37 cellular contexts compared by ENCODE assay signal in the genomic region with DNA sequence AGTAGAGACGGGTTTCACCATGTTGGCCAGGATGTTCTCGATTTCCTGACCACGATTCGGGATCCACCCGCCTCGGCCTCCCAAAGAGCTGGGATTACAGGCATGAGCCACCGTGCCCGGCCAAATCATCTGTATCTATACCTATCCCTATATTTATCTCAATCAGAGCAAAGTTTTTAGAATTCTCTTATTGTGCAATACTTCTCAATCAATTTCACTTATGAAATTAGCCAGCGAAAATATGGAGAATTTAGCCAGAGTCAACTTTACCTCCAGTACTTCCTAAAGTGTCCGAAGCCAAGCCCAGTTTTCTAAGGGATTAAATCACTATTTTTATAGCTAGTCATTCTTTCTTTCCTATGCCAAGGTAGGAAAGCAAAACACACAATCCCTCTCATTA.
DNase-seq lines count a peak whose midpoint lies in the region; ATAC-seq, FAIRE-seq and TF ChIP-seq lines count a peak whose summit lies in the region.
"Had no signal": no experiment of that assay in that cellular context is flagged by ENCODE, and none has a peak within 500 bp of the region (broad histone marks: within the 10 kb centered on the region; RNA-seq: fewer than 3 reads in every experiment).

No MANE protein-coding gene starts in this region.

- H3K36me3 ChIP-seq in HepG2 (replicated peaks in 1 of 2; ENCODE audit: control insufficient read depth in 1 of 2, insufficient read depth in 2 of 2, low read length in 2 of 2): no peaks in the 10 kb centered on the region
- no peaks in the 10 kb centered on the region for H3K36me3 ChIP-seq in right lobe of liver
- no peaks in the 10 kb centered on the region for H3K36me3 ChIP-seq in IMR-90 (ENCODE audit: control insufficient read depth, insufficient read depth, low read length)
- no peaks in the 10 kb centered on the region for H3K36me3 ChIP-seq in K562 (ENCODE audit: control insufficient read depth, insufficient read depth, low read length)
- no peaks in the 10 kb centered on the region for H3K36me3 ChIP-seq in Karpas-422 (ENCODE audit: insufficient read depth, low read length)
- H3K36me3 ChIP-seq: BE2C; BLaER1; BLaER1 treated with 17β-estradiol and CSF1 and Interleukin-3, amounts not matched to agents 10 nM and 100 nM had no signal

- no peak overlapping the region for H4K8ac ChIP-seq in IMR-90 (ENCODE audit: low read depth in 2 of 2, low read length in 2 of 2)

- in situ Hi-C loops in HepG2 (cut with HindIII; ENCODE audit: extremely low pct_ligation_motif_present, low pct_unique_long_range_greater_than_20kb): no loop called here
- in situ Hi-C loops in IMR-90 (cut with MboI; ENCODE audit: low sequenced_read_pairs): no loop called here
- in situ Hi-C loops in K562 (cut with MboI): no loop called here

- H3K36me3 Mint-ChIP-seq in progenitor cell of endocrine pancreas (ENCODE audit: insufficient read depth): no peaks in the 10 kb centered on the region
- H3K36me3 Mint-ChIP-seq: CD14-positive monocyte; CD4-positive, alpha-beta memory T cell; CD4-positive, CD25-positive, alpha-beta regulatory T cell; CD8-positive, alpha-beta memory T cell; CD8-positive, alpha-beta T cell had no signal

- no peak overlapping the region for H2BK15ac ChIP-seq in IMR-90 (ENCODE audit: low read depth, low read length)

- H3K9me3 Mint-ChIP-seq in progenitor cell of endocrine pancreas (ENCODE audit: low read depth): no peaks in the 10 kb centered on the region
- H3K9me3 Mint-ChIP-seq: CD4-positive, alpha-beta T cell; CD8-positive, alpha-beta T cell had no signal

- H3K4me2 ChIP-seq in HepG2 (ENCODE audit: low read depth, low read length) (no peak overlapping the region), IMR-90 (ENCODE audit: low read depth, low read length) (no peak overlapping the region), K562 (ENCODE audit: insufficient read depth, low read length) (no peak overlapping the region), Karpas-422 (ENCODE audit: low read depth, low read length, poor library complexity, severe bottlenecking) (no peak overlapping the region)
- H3K4me2 ChIP-seq: A549; BLaER1; BLaER1 treated with 17β-estradiol and CSF1 and Interleukin-3, amounts not matched to agents 10 nM and 100 nM had no signal

- H3K9me3 ChIP-seq in HepG2 (ENCODE audit: low read length): no peaks in the 10 kb centered on the region
- H3K9me3 ChIP-seq in right lobe of liver: no peaks in the 10 kb centered on the region
- peaks cover 13% of the 10 kb centered on the region for H3K9me3 ChIP-seq in IMR-90 (ENCODE audit: control insufficient read depth, insufficient read depth, low read length)
- no peaks in the 10 kb centered on the region for H3K9me3 ChIP-seq in K562 (replicated peaks; ENCODE audit: control insufficient read depth, insufficient read depth, low read depth, low read length)
- H3K9me3 ChIP-seq in Karpas-422 (ENCODE audit: low read length): no peaks in the 10 kb centered on the region
- H3K9me3 ChIP-seq: A549; BE2C; BLaER1; BLaER1 treated with 17β-estradiol and CSF1 and Interleukin-3, amounts not matched to agents 10 nM and 100 nM; Caco-2 had no signal

- no peak overlapping the region for H2BK120ac ChIP-seq in IMR-90 (ENCODE audit: low read depth, low read length)

- H2BK20ac ChIP-seq in IMR-90 (ENCODE audit: low read depth, low read length): no peak overlapping the region

- H3K4me1 ChIP-seq in HepG2 (ENCODE audit: insufficient read depth, low read length) (no peaks in the 10 kb centered on the region), right lobe of liver (no peaks in the 10 kb centered on the region), IMR-90 (ENCODE audit: control insufficient read depth, insufficient read depth, low read length) (no peaks in the 10 kb centered on the region), K562 (replicated peaks in 1 of 2; ENCODE audit: control insufficient read depth in 2 of 2, insufficient read depth in 2 of 2, low read length in 2 of 2) (no peaks in the 10 kb centered on the region), Karpas-422 (ENCODE audit: low read length) (peaks cover 7% of the 10 kb centered on the region)
- H3K4me1 ChIP-seq: A549, BE2C, BLaER1, Caco-2 had no signal

- CTCF ChIA-PET in HepG2 (lab: Yijun Ruan, JAX; ENCODE audit: low intra/inter-chr PET ratio, low total read pairs): no interaction called here
- CTCF ChIA-PET in IMR-90 (lab: Yijun Ruan, JAX): no interaction called here
- CTCF ChIA-PET in K562 (lab: Yijun Ruan, JAX; ENCODE audit: low intra/inter-chr PET ratio): no interaction called here

- H3K14ac ChIP-seq in IMR-90 (replicated peaks; ENCODE audit: low read depth, low read length): no peak overlapping the region

- H3K9ac ChIP-seq in HepG2 (ENCODE audit: insufficient read depth, low read depth, low read length): no peak overlapping the region
- H3K9ac ChIP-seq in IMR-90 (ENCODE audit: low read depth, low read length): no peak overlapping the region
- H3K9ac ChIP-seq in K562 (ENCODE audit: insufficient read depth in 1 of 2, low read depth in 2 of 2, low read length in 2 of 2): no peak overlapping the region
- H3K9ac ChIP-seq in Karpas-422 (ENCODE audit: low read length): no peak overlapping the region
- H3K9ac ChIP-seq: BLaER1; BLaER1 treated with 17β-estradiol and CSF1 and Interleukin-3, amounts not matched to agents 10 nM and 100 nM had no signal

- H3K18ac ChIP-seq in IMR-90 (ENCODE audit: low read depth, low read length): no peak overlapping the region

- WGBS in HepG2 (ENCODE audit: low lambda C conversion rate): 25% methylated on average over 10 of the region's 10 CpGs
- WGBS in right lobe of liver (ENCODE audit: insufficient coverage, low coverage, low lambda C conversion rate, missing lambda C conversion rate): 59% methylated on average over 4 of the region's 10 CpGs
- WGBS in IMR-90 (ENCODE audit: extremely low coverage in 2 of 2, insufficient read length in 1 of 2), 2 experiments: 75% methylated on average over 4 of the region's 10 CpGs; no CpG with 5 or more reads in 1 of the 2 experiments
- under 1% methylated on average over 10 of the region's 10 CpGs for WGBS in K562 (ENCODE audit: insufficient coverage, low coverage, missing lambda C conversion rate)

- H3K23ac ChIP-seq in IMR-90 (ENCODE audit: low read depth, low read length): no peak overlapping the region

- H3K4me3 Mint-ChIP-seq in progenitor cell of endocrine pancreas (ENCODE audit: low read depth): no peak overlapping the region
- H3K4me3 Mint-ChIP-seq: B cell; CD14-positive monocyte; CD4-positive, alpha-beta memory T cell; CD4-positive, alpha-beta T cell; CD4-positive, CD25-positive, alpha-beta regulatory T cell; CD8-positive, alpha-beta memory T cell; CD8-positive, alpha-beta T cell had no signal

- H4K5ac ChIP-seq in IMR-90 (ENCODE audit: low read depth, low read length): no peak overlapping the region

- H2AK5ac ChIP-seq in IMR-90 (ENCODE audit: low read depth, low read length): no peak overlapping the region

- FAIRE-seq in HepG2 (lab: Jason Lieb, UNC) (no peak), K562 (lab: Jason Lieb, UNC) (no peak)
- FAIRE-seq: A204.1, A549, D721Med had no signal

- TF ChIP-seq EP300 in HepG2 (IDR thresholded peaks at IDR 0.05; ENCODE audit: low read depth in 2 of 2, low read length in 2 of 2) (no peak), HepG2 (CRISPR knock-in tag; IDR thresholded peaks at IDR 0.05; ENCODE audit: borderline replicate concordance) (no peak), K562 (IDR thresholded peaks at IDR 0.05; ENCODE audit: low read length) (no peak)

- no peaks in the 10 kb centered on the region for H3K79me1 ChIP-seq in IMR-90 (ENCODE audit: low read depth in 1 of 2, low read length in 2 of 2)

- H2BK5ac ChIP-seq in IMR-90 (ENCODE audit: low read depth, low read length, poor library complexity, severe bottlenecking): no peak overlapping the region

- H4K91ac ChIP-seq in IMR-90 (ENCODE audit: insufficient read depth, low read depth, low read length): no peak overlapping the region

- dilution Hi-C loops in IMR-90 (cut with HindIII; ENCODE audit: low sequenced_read_pairs, unreplicated experiment): no loop called here

- intact Hi-C loops in HepG2 (cut with micrococcal nuclease; ENCODE audit: unreplicated experiment) (no loop called here), right lobe of liver (cut with DNase I) (no loop called here), IMR-90 (cut with micrococcal nuclease) (no loop called here), K562 (cut with micrococcal nuclease) (no loop called here)

- no peak for TF ChIP-seq POLR2A in HepG2 (IDR thresholded peaks at IDR 0.05; ENCODE audit: insufficient read depth in 1 of 2, low read depth in 2 of 2, low read length in 2 of 2)
- no peak for TF ChIP-seq POLR2A in right lobe of liver (IDR thresholded peaks at IDR 0.05)
- TF ChIP-seq POLR2A in IMR-90 (IDR thresholded peaks at IDR 0.05; ENCODE audit: low read depth, low read length): no peak
- TF ChIP-seq POLR2A in K562 (conservative IDR thresholded peaks at IDR 0.05): no peak

- H3K4ac ChIP-seq in IMR-90 (ENCODE audit: low read depth, low read length): no peak overlapping the region

- peaks cover 0 to 4% of the 10 kb centered on the region in 2 experiments; a peak in 1 of 5 replicates for H3K27me3 ChIP-seq in HepG2 (ENCODE audit: control insufficient read depth in 1 of 2, insufficient read depth in 2 of 2, low read length in 2 of 2)
- H3K27me3 ChIP-seq in right lobe of liver: no peaks in the 10 kb centered on the region
- H3K27me3 ChIP-seq in IMR-90 (ENCODE audit: control insufficient read depth, insufficient read depth, low read length): no peaks in the 10 kb centered on the region
- H3K27me3 ChIP-seq in K562 (ENCODE audit: control insufficient read depth in 2 of 2, insufficient read depth in 2 of 2, low read length in 2 of 2): no peaks in the 10 kb centered on the region
- H3K27me3 ChIP-seq in Karpas-422 (ENCODE audit: low read length): no peaks in the 10 kb centered on the region
- H3K27me3 ChIP-seq: BE2C; BLaER1; BLaER1 treated with 17β-estradiol and CSF1 and Interleukin-3, amounts not matched to agents 10 nM and 100 nM had no signal

- H2AK9ac ChIP-seq in IMR-90 (replicated peaks; ENCODE audit: low read depth, low read length, poor library complexity): no peak overlapping the region

- DNase-seq in HepG2 (ENCODE audit: low spot score) (no peak), right lobe of liver (no peak), IMR-90 (no peak), K562 (ENCODE audit: extremely low read depth in 1 of 4, low spot score in 3 of 4) (no peak), progenitor cell of endocrine pancreas (ENCODE audit: low spot score, unreplicated experiment) (no peak), NCI-H524 (lab: John Stamatoyannopoulos, UW) (no peak), Karpas-422 (no peak)
- DNase-seq: 8988T; ACHN; AML-193; BE2C; C1 segment of cervical spinal cord; Caco-2; Calu3; CD4-positive, alpha-beta memory T cell; CD4-positive, alpha-beta T cell; CD4-positive, CD25-positive, alpha-beta regulatory T cell; CD8-positive, alpha-beta memory T cell; CD8-positive, alpha-beta T cell; COR-L47; DMS 273 treated with DMSO at 0.1 percent for 48 hours; DMS153; DMS53; DMS79; DMS79 treated with DMSO at 0.1 percent for 48 hours; DND-41; EL had no signal

- peaks cover 6% of the 10 kb centered on the region for H3K27me3 Mint-ChIP-seq in progenitor cell of endocrine pancreas

- no peak overlapping the region for H2AFZ ChIP-seq in HepG2 (ENCODE audit: low read length)
- no peak overlapping the region for H2AFZ ChIP-seq in IMR-90 (replicated peaks; ENCODE audit: low read length, poor library complexity)
- no peak overlapping the region for H2AFZ ChIP-seq in K562 (ENCODE audit: low read depth, low read length)
- no peak overlapping the region for H2AFZ ChIP-seq in Karpas-422 (ENCODE audit: low read length)

- POLR2A ChIA-PET in HepG2 (lab: Yijun Ruan, JAX): no interaction called here
- POLR2A ChIA-PET in IMR-90 (lab: Charles Lee; ENCODE audit: unreplicated experiment): no interaction called here
- POLR2A ChIA-PET in K562 (lab: Yijun Ruan, JAX): interaction anchor here (0.7 kb wide), 1 partner anchor 118 kb away, joined by 4 read pairs; no protein-coding TSS in a partner anchor

- no peak overlapping the region for H3K27ac ChIP-seq in HepG2 (ENCODE audit: extremely low read length, insufficient read depth, low read length)
- no peak overlapping the region for H3K27ac ChIP-seq in right lobe of liver
- H3K27ac ChIP-seq in IMR-90 (ENCODE audit: insufficient read depth, low read length): no peak overlapping the region
- H3K27ac ChIP-seq in K562 (ENCODE audit: extremely low read depth, low read depth, low read length): no peak overlapping the region
- no peak overlapping the region for H3K27ac ChIP-seq in Karpas-422 (ENCODE audit: low read length)
- H3K27ac ChIP-seq: 22Rv1; A549; BLaER1; BLaER1 treated with 17β-estradiol and CSF1 and Interleukin-3, amounts not matched to agents 10 nM and 100 nM; C4-2B had no signal

- peak overlapping the region; percentile 39 for H3K27ac Mint-ChIP-seq in progenitor cell of endocrine pancreas
- H3K27ac Mint-ChIP-seq: B cell; CD14-positive monocyte; CD4-positive, alpha-beta T cell; CD8-positive, alpha-beta memory T cell; CD8-positive, alpha-beta T cell had no signal

- no peak for TF ChIP-seq RAD21 in HepG2 (CRISPR knock-in tag; IDR thresholded peaks at IDR 0.05)
- no peak for TF ChIP-seq RAD21 in IMR-90 (IDR thresholded peaks at IDR 0.05; ENCODE audit: low read length)
- no peak for TF ChIP-seq RAD21 in K562 (CRISPR knock-in tag; conservative IDR thresholded peaks at IDR 0.05 in 1 of 2, IDR thresholded peaks at IDR 0.05 in 1 of 2)

- no peaks in the 10 kb centered on the region for H3K9me2 ChIP-seq in Karpas-422 (replicated peaks; ENCODE audit: insufficient read depth, low read length)

- H4K20me1 ChIP-seq in HepG2 (ENCODE audit: insufficient read depth, low read length): no peaks in the 10 kb centered on the region
- H4K20me1 ChIP-seq in IMR-90 (ENCODE audit: insufficient read depth, low read length): no peaks in the 10 kb centered on the region
- H4K20me1 ChIP-seq in K562 (replicated peaks; ENCODE audit: control insufficient read depth, insufficient read depth, low read length): no peaks in the 10 kb centered on the region
- no peaks in the 10 kb centered on the region for H4K20me1 ChIP-seq in Karpas-422 (ENCODE audit: insufficient read depth, low read depth, low read length)
- H4K20me1 ChIP-seq: BLaER1; BLaER1 treated with 17β-estradiol and CSF1 and Interleukin-3, amounts not matched to agents 10 nM and 100 nM had no signal

- TF ChIP-seq CTCF in HepG2 (CRISPR knock-in tag; IDR thresholded peaks at IDR 0.05) (no peak), right lobe of liver (IDR thresholded peaks at IDR 0.05) (no peak), IMR-90 (conservative IDR thresholded peaks at IDR 0.05; ENCODE audit: low read depth, low read length) (no peak), K562 (IDR thresholded peaks at IDR 0.05 in 2 of 3, conservative IDR thresholded peaks at IDR 0.05 in 1 of 3; ENCODE audit: insufficient read depth in 2 of 3, low read depth in 1 of 3, low read length in 3 of 3) (no peak), progenitor cell of endocrine pancreas (IDR thresholded peaks at IDR 0.05; ENCODE audit: unreplicated experiment) (no peak)

- ATAC-seq in HepG2: no peak
- ATAC-seq in right lobe of liver: no peak
- ATAC-seq in IMR-90 (ENCODE audit: low read depth): no peak
- ATAC-seq in K562: no peak
- no peak for ATAC-seq in HG02884 (IDR thresholded peaks at IDR 0.05; ENCODE audit: unreplicated experiment)
- ATAC-seq: A549; CD8-positive, alpha-beta T cell had no signal

- H3K4me3 ChIP-seq in HepG2 (replicated peaks in 1 of 3; ENCODE audit: insufficient read depth in 1 of 3, low read depth in 2 of 3, low read length in 3 of 3) (no peak overlapping the region), right lobe of liver (no peak overlapping the region), IMR-90 (ENCODE audit: insufficient read depth, low read depth, low read length) (no peak overlapping the region), K562 (no peak overlapping the region), Karpas-422 (ENCODE audit: low read length) (no peak overlapping the region)
- H3K4me3 ChIP-seq: A549; BLaER1; BLaER1 treated with 17β-estradiol and CSF1 and Interleukin-3, amounts not matched to agents 10 nM and 100 nM had no signal

- no peaks in the 10 kb centered on the region for H3K79me2 ChIP-seq in HepG2 (ENCODE audit: insufficient read depth, low read length)
- H3K79me2 ChIP-seq in K562 (ENCODE audit: control insufficient read depth, insufficient read depth, low read length): no peaks in the 10 kb centered on the region
- H3K79me2 ChIP-seq in Karpas-422 (ENCODE audit: low read length): no peaks in the 10 kb centered on the region

- BruUV-seq in HepG2 (replicated peaks; lab: Mats Ljungman, UMichigan) (no TSS peak), IMR-90 (replicated peaks; lab: Mats Ljungman, UMichigan) (no TSS peak), K562 (replicated peaks; lab: Mats Ljungman, UMichigan) (no TSS peak)

- H3K56ac ChIP-seq in IMR-90 (ENCODE audit: extremely low read depth, insufficient read depth, low read length): no peak overlapping the region

- peaks cover 5% of the 10 kb centered on the region for H3K4me1 Mint-ChIP-seq in progenitor cell of endocrine pancreas (ENCODE audit: low read depth)
- H3K4me1 Mint-ChIP-seq: B cell; CD14-positive monocyte; CD4-positive, CD25-positive, alpha-beta regulatory T cell; CD8-positive, alpha-beta memory T cell had no signal

- H3K9me1 ChIP-seq in IMR-90 (ENCODE audit: insufficient read depth, low read length) (no peaks in the 10 kb centered on the region), K562 (ENCODE audit: control insufficient read depth, insufficient read depth, low read length) (no peaks in the 10 kb centered on the region)
